In genomic region chr7:78018541-78019456, GRCh38 we compare ENCODE assay signal across 1 cellular context.
TF ChIP-seq lines count a peak whose summit lies in the region.

No MANE protein-coding gene starts in this region.

TF ChIP-seq in HCT116, 20 proteins besides CTCF, POLR2A, EP300 and RAD21 (continued from another document):
- no peak for TF ChIP-seq REST (IDR thresholded peaks at IDR 0.05; ENCODE audit: low read depth)
- TF ChIP-seq ATF3 (IDR thresholded peaks at IDR 0.05) = no peak
- no peak for TF ChIP-seq EZH2 (IDR thresholded peaks at IDR 0.05)
- TF ChIP-seq TCF7L2 (IDR thresholded peaks at IDR 0.05; ENCODE audit: borderline replicate concordance, extremely low read depth, insufficient read depth, insufficient read length) = no peak
- no peak for TF ChIP-seq SRF (IDR thresholded peaks at IDR 0.05; ENCODE audit: low read depth)
